In genomic region chr9:70490478-70490877, GRCh38 we compare ENCODE assay signal across 2 cellular contexts.
TF ChIP-seq lines count a peak whose summit lies in the region.

No MANE protein-coding gene starts in this region.

TF ChIP-seq in HCT116, 20 proteins besides CTCF, POLR2A, EP300 and RAD21 (continued from another document):
- TF ChIP-seq REST (IDR thresholded peaks at IDR 0.05; ENCODE audit: low read depth) (no peak), CBX3 (IDR thresholded peaks at IDR 0.05; ENCODE audit: low read depth) (no peak), ATF3 (IDR thresholded peaks at IDR 0.05) (no peak), JUND (IDR thresholded peaks at IDR 0.05) (no peak), EZH2 (IDR thresholded peaks at IDR 0.05) (no peak), TCF7L2 (IDR thresholded peaks at IDR 0.05; ENCODE audit: borderline replicate concordance, extremely low read depth, insufficient read depth, insufficient read length) (no peak), ZFX (IDR thresholded peaks at IDR 0.05) (no peak), YY1 (IDR thresholded peaks at IDR 0.05; ENCODE audit: extremely low read depth, insufficient replicate concordance, low read depth, low read length) (no peak)

TF ChIP-seq in K562, 482 proteins besides CTCF, POLR2A, EP300 and RAD21 (continued from another document):
- TF ChIP-seq AFF1 (IDR thresholded peaks at IDR 0.05; ENCODE audit: low read depth in 1 of 2, partially characterized antibody in 2 of 2) (no peak), TSHZ1 (CRISPR knock-in tag; IDR thresholded peaks at IDR 0.05) (no peak), NBN (IDR thresholded peaks at IDR 0.05; ENCODE audit: low read depth) (no peak), ZNF707 (CRISPR knock-in tag; conservative IDR thresholded peaks at IDR 0.05) (no peak), SIRT6 (IDR thresholded peaks at IDR 0.05; ENCODE audit: low read depth, low read length) (no peak), TCF3 (CRISPR knock-in tag; IDR thresholded peaks at IDR 0.05) (no peak)
- TF ChIP-seq, protein P1, sequence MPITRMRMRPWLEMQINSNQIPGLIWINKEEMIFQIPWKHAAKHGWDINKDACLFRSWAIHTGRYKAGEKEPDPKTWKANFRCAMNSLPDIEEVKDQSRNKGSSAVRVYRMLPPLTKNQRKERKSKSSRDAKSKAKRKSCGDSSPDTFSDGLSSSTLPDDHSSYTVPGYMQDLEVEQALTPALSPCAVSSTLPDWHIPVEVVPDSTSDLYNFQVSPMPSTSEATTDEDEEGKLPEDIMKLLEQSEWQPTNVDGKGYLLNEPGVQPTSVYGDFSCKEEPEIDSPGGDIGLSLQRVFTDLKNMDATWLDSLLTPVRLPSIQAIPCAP (CRISPR knock-in tag; IDR thresholded peaks at IDR 0.05; ENCODE audit: borderline replicate concordance): no peak
